Comparison of ENCODE assay signal across 1 cellular context in the genomic region with DNA sequence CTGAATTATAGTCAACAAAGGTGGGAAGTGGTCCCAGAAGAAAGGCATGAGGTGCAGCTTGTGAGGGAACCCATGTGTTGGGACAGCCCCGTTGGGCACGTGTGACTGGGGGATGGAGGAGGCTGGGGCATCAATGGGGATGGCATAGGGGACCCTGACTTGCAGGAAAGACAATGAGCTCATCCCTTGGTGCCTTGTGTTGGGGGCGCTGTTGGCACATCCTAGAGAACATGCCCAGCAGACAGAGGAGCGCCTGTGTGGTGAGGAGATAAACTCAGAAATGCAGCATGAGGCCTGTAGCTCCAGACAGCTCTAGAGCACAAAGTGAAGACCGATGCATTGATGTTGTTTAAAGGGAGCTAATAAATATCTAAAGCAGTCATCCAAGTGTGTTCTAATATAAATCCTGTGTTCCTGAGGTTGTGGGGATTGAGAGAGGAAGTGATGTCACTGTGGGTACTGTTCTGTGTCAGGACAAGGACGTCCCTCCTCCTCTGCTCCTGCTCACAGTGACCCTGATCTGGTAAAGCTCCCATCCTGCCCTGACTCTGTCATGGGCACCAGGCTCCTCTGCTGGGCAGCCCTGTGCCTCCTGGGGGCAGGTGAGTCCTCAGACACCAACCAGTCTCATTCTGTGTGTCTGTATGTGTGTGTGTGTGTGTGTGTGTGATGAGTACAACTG.
TF ChIP-seq lines count a peak whose summit lies in the region.

No MANE protein-coding gene starts in this region.

TF ChIP-seq in HCT116, 20 proteins besides CTCF, POLR2A, EP300 and RAD21 (continued from another document):
- TF ChIP-seq, protein P1, sequence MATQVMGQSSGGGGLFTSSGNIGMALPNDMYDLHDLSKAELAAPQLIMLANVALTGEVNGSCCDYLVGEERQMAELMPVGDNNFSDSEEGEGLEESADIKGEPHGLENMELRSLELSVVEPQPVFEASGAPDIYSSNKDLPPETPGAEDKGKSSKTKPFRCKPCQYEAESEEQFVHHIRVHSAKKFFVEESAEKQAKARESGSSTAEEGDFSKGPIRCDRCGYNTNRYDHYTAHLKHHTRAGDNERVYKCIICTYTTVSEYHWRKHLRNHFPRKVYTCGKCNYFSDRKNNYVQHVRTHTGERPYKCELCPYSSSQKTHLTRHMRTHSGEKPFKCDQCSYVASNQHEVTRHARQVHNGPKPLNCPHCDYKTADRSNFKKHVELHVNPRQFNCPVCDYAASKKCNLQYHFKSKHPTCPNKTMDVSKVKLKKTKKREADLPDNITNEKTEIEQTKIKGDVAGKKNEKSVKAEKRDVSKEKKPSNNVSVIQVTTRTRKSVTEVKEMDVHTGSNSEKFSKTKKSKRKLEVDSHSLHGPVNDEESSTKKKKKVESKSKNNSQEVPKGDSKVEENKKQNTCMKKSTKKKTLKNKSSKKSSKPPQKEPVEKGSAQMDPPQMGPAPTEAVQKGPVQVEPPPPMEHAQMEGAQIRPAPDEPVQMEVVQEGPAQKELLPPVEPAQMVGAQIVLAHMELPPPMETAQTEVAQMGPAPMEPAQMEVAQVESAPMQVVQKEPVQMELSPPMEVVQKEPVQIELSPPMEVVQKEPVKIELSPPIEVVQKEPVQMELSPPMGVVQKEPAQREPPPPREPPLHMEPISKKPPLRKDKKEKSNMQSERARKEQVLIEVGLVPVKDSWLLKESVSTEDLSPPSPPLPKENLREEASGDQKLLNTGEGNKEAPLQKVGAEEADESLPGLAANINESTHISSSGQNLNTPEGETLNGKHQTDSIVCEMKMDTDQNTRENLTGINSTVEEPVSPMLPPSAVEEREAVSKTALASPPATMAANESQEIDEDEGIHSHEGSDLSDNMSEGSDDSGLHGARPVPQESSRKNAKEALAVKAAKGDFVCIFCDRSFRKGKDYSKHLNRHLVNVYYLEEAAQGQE (IDR thresholded peaks at IDR 0.05; ENCODE audit: low read depth) = no peak
- TF ChIP-seq JUND (IDR thresholded peaks at IDR 0.05) = no peak
